ENCODE assay signal across 1 cellular context in the genomic region with DNA sequence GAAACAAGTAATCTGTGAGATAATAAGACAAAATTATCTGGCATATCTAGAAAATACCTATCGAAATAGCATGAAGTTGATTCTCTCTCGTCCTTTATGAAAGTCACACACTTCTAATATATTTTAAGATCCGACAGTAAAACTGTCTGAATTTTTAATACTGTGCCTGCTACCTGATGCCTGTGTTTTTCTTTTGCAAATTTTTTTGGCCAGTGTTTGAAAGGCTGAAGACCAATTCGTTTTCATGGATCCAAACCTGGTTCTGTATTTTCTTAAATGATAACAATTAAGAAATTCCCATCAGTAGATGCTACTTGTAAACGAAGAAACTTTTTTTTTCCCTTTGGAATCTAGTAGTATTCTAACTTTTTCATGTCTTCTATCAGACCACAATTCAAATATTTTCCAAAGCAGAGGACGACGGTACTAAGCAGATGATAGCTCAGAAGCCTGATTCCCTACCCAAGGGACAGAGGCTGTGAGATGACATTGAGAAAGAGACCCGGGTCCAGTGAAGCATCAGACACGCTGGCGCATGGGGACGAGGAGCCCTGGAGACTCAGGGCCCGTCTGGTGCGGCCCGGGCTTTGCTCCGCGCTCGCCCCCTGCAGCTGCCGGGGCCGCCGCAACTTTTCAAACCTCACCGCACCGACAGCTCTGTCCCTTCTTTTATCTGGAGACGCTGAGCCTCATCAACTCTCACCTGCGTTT.
A peak's percentile ranks its signal among the peaks of the same experiment; 100 is the strongest.
TF ChIP-seq lines count a peak whose summit lies in the region.

No MANE protein-coding gene starts in this region.

TF ChIP-seq in A549, 52 proteins besides CTCF, POLR2A, EP300 and RAD21 (continued from another document):
- TF ChIP-seq RNF2 (IDR thresholded peaks at IDR 0.05; ENCODE audit: borderline replicate concordance, low read depth) (0 out of 2 replicates have a peak, but pooled peaks have one; percentile 84), RARB (CRISPR knock-in tag; IDR thresholded peaks at IDR 0.05) (no peak), FOXS1 (CRISPR knock-in tag; IDR thresholded peaks at IDR 0.05) (no peak), HOXB5 (CRISPR knock-in tag; IDR thresholded peaks at IDR 0.05) (no peak), CHD4 (IDR thresholded peaks at IDR 0.05; ENCODE audit: borderline replicate concordance) (no peak), EHMT2 (IDR thresholded peaks at IDR 0.05; ENCODE audit: low read depth) (no peak), SMC3 (IDR thresholded peaks at IDR 0.05) (no peak), JUN (IDR thresholded peaks at IDR 0.05) (no peak), BHLHE40 (IDR thresholded peaks at IDR 0.05; ENCODE audit: low read depth, low read length) (no peak), CBX8 (IDR thresholded peaks at IDR 0.05) (peak; percentile 93), FOSL2 (IDR thresholded peaks at IDR 0.05) (no peak), FOSL2 (CRISPR knock-in tag; IDR thresholded peaks at IDR 0.05) (no peak), HOXA7 (CRISPR knock-in tag; IDR thresholded peaks at IDR 0.05) (no peak), MYC (IDR thresholded peaks at IDR 0.05; ENCODE audit: borderline replicate concordance, low read length) (no peak), TP53 (CRISPR knock-in tag; IDR thresholded peaks at IDR 0.05) (no peak), HDAC2 (IDR thresholded peaks at IDR 0.05) (no peak), RCOR1 (IDR thresholded peaks at IDR 0.05; ENCODE audit: low read depth, low read length) (no peak), ZNF302 (CRISPR knock-in tag; IDR thresholded peaks at IDR 0.05) (no peak)
- TF ChIP-seq, protein P1, sequence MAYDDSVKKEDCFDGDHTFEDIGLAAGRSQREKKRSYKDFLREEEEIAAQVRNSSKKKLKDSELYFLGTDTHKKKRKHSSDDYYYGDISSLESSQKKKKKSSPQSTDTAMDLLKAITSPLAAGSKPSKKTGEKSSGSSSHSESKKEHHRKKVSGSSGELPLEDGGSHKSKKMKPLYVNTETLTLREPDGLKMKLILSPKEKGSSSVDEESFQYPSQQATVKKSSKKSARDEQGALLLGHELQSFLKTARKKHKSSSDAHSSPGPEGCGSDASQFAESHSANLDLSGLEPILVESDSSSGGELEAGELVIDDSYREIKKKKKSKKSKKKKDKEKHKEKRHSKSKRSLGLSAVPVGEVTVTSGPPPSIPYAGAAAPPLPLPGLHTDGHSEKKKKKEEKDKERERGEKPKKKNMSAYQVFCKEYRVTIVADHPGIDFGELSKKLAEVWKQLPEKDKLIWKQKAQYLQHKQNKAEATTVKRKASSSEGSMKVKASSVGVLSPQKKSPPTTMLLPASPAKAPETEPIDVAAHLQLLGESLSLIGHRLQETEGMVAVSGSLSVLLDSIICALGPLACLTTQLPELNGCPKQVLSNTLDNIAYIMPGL (CRISPR knock-in tag; IDR thresholded peaks at IDR 0.05; ENCODE audit: borderline replicate concordance) = no peak
- TF ChIP-seq, protein P2, sequence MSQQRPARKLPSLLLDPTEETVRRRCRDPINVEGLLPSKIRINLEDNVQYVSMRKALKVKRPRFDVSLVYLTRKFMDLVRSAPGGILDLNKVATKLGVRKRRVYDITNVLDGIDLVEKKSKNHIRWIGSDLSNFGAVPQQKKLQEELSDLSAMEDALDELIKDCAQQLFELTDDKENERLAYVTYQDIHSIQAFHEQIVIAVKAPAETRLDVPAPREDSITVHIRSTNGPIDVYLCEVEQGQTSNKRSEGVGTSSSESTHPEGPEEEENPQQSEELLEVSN (IDR thresholded peaks at IDR 0.05; ENCODE audit: borderline replicate concordance, low read depth) = no peak
